In the genomic region with DNA sequence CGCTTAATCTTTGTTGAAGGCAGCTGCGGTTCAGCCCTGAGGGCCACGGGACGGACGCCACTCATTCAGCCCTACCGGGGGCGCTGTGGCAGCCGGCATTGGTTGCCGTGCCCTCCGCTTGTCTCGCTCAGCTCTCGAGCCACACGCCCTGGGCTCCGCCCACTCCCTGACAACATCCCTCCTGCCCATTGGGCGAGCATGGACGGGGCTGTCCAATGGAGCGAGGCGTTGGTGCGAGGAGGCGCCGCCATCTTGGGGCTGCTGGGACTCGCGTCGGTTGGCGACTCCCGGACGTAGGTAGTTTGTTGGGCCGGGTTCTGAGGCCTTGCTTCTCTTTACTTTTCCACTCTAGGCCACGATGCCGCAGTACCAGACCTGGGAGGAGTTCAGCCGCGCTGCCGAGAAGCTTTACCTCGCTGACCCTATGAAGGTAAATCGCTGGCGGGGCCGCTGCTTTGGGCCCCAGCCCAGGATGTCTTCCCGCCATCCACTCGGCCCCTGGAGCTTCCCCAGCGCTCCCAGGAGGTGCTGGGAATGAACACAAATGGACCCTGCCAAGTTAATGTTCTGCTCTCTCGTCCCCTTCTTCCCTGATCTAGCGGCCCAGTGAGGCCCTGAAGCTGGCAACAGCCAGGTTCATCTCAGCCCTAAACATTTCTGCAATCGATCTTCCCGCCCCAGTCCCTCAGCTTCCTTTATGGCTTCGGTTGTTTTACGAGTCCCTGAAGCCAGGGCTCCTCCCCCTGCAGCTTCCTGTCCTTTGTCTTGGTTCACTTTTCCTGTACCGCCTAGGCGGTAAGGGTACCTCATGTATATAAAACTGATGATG, we compare ENCODE assay signal across 8 cellular contexts. TPM values are rescaled to one million over a fixed set of nuclear protein-coding genes. Genes with fewer than 3 reads are reported as not detected.
DNase-seq lines count a peak whose midpoint lies in the region; ATAC-seq and TF ChIP-seq lines count a peak whose summit lies in the region.

A gene with protein sequence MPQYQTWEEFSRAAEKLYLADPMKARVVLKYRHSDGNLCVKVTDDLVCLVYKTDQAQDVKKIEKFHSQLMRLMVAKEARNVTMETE (plus strand): TSS at position 244 of the 829 bp plus-strand sequence. CDS start 115 bp downstream, at position 359.

- H3K27me3 ChIP-seq in GM23248 (replicated peaks; ENCODE audit: insufficient read depth) (no peaks in the 10 kb centered on the region), fibroblast of lung (ENCODE audit: control insufficient read depth, insufficient read depth, low read length) (no peaks in the 10 kb centered on the region)
- H3K27me3 ChIP-seq in naive thymus-derived CD4-positive, alpha-beta T cell (ENCODE audit: control insufficient read depth in 2 of 2, insufficient read depth in 2 of 2, low read length in 2 of 2), result no peaks in the 10 kb centered on the region

- no peaks in the 10 kb centered on the region for H3K27me3 Mint-ChIP-seq in activated T-helper 1 cell treated with anti-CD3 and anti-CD28 coated beads, Interleukin-12 subunit alpha, Interleukin-12 subunit beta, Interleukin-2, Interleukin-4 antibody, amounts not matched to agents 30 ng/mL and 10 ng/mL and 1 ng/mL, durations not matched to agents 14 hours and 24 hours and 36 hours (ENCODE audit: insufficient read depth)
- no peaks in the 10 kb centered on the region for H3K27me3 Mint-ChIP-seq in naive thymus-derived CD4-positive, alpha-beta T cell
- H3K27me3 Mint-ChIP-seq in stimulated activated naive B cell treated with anti-CD40 and anti-IgM and Interleukin-4, amounts not matched to agents 10 μg/mL and 1 μg/mL and 100 μg/mL, for 72 hours, result no peaks in the 10 kb centered on the region

- POLR2A ChIA-PET in naive thymus-derived CD4-positive, alpha-beta T cell (lab: Charles Lee), result interaction anchor here (0.6 to 4.0 kb wide), 57 partner anchors 8 to 1542 kb away, joined by 3 to 54 read pairs (median 5); a partner anchor contains a TSS

- CTCF ChIA-PET in naive thymus-derived CD4-positive, alpha-beta T cell (lab: Charles Lee), result interaction anchor here (0.7 to 2.5 kb wide), 15 partner anchors 15 to 348 kb away, joined by 3 to 14 read pairs (median 3); a partner anchor contains a TSS

- DNase-seq in EH (ENCODE audit: low read depth), result peak; percentile 98
- peak; percentile 100 for DNase-seq in GM23248
- peak; percentile 98 for DNase-seq in Kasumi-1 (lab: John Stamatoyannopoulos, UW)
- peak; percentile 98 for DNase-seq in RKO (ENCODE audit: low spot score)
- DNase-seq in activated T-helper 1 cell treated with anti-CD3 and anti-CD28 coated beads, Interleukin-12 subunit alpha, Interleukin-12 subunit beta, Interleukin-2, Interleukin-4 antibody, amounts not matched to agents 30 ng/mL and 10 ng/mL and 1 ng/mL, durations not matched to agents 14 hours and 24 hours and 36 hours (ENCODE audit: low spot score), result peak; percentile 99
- DNase-seq in fibroblast of lung (ENCODE audit: low read depth in 2 of 2), result peak; percentile 97
- DNase-seq in naive thymus-derived CD4-positive, alpha-beta T cell, result peak; percentile 97 to 100 (median 99)
- DNase-seq in stimulated activated naive B cell treated with anti-CD40 and anti-IgM and Interleukin-4, amounts not matched to agents 10 μg/mL and 1 μg/mL and 100 μg/mL, for 72 hours, result peak; percentile 99

- H3K36me3 ChIP-seq in GM23248 (ENCODE audit: low read depth), result no peaks in the 10 kb centered on the region
- H3K36me3 ChIP-seq in fibroblast of lung (ENCODE audit: control insufficient read depth, insufficient read depth, low read length), result peaks cover 2% of the 10 kb centered on the region
- H3K36me3 ChIP-seq in naive thymus-derived CD4-positive, alpha-beta T cell (ENCODE audit: control insufficient read depth in 2 of 3, insufficient read depth in 3 of 3, low read length in 3 of 3), result no peaks in the 10 kb centered on the region

- peak; percentile 98 for ATAC-seq in naive thymus-derived CD4-positive, alpha-beta T cell
- ATAC-seq in stimulated activated naive B cell treated with anti-CD40 and anti-IgM and Interleukin-4, amounts not matched to agents 10 μg/mL and 1 μg/mL and 100 μg/mL, for 72 hours (replicated peaks), result peak; percentile 98 to 99

- H3K4me1 Mint-ChIP-seq in activated T-helper 1 cell treated with anti-CD3 and anti-CD28 coated beads, Interleukin-12 subunit alpha, Interleukin-12 subunit beta, Interleukin-2, Interleukin-4 antibody, amounts not matched to agents 30 ng/mL and 10 ng/mL and 1 ng/mL, durations not matched to agents 14 hours and 24 hours and 36 hours (ENCODE audit: low read depth), result peaks cover 30% of the 10 kb centered on the region
- peaks cover 18 to 54% (median 36%) of the 10 kb centered on the region in 7 donors for H3K4me1 Mint-ChIP-seq in naive thymus-derived CD4-positive, alpha-beta T cell
- peaks cover 19% of the 10 kb centered on the region in 2 donors for H3K4me1 Mint-ChIP-seq in stimulated activated naive B cell treated with anti-CD40 and anti-IgM and Interleukin-4, amounts not matched to agents 10 μg/mL and 1 μg/mL and 100 μg/mL, for 72 hours

- H3K79me2 ChIP-seq in GM23248 (ENCODE audit: insufficient read depth) (peaks cover 53% of the 10 kb centered on the region), fibroblast of lung (ENCODE audit: control insufficient read depth, insufficient read depth, low read length) (peaks cover 48% of the 10 kb centered on the region)

- in situ Hi-C loops in GM23248 (cut with MboI), result loop anchor here (10.0 kb wide), 2 partner anchors 233 to 303 kb away; no protein-coding TSS in a partner anchor

- H4K20me1 ChIP-seq in GM23248 (ENCODE audit: insufficient read depth) (0 out of 2 replicates have a peak, but pooled peaks cover 1% of the 10 kb centered on the region), fibroblast of lung (ENCODE audit: control insufficient read depth, extremely low read depth, insufficient read depth, low read length) (no peaks in the 10 kb centered on the region)

- H3K4me3 Mint-ChIP-seq in activated T-helper 1 cell treated with anti-CD3 and anti-CD28 coated beads, Interleukin-12 subunit alpha, Interleukin-12 subunit beta, Interleukin-2, Interleukin-4 antibody, amounts not matched to agents 30 ng/mL and 10 ng/mL and 1 ng/mL, durations not matched to agents 14 hours and 24 hours and 36 hours, result no peak within 1 kb of the TSS
- no peak within 1 kb of the TSS for H3K4me3 Mint-ChIP-seq in naive thymus-derived CD4-positive, alpha-beta T cell
- no peak within 1 kb of the TSS for H3K4me3 Mint-ChIP-seq in stimulated activated naive B cell treated with anti-CD40 and anti-IgM and Interleukin-4, amounts not matched to agents 10 μg/mL and 1 μg/mL and 100 μg/mL, for 72 hours

- peaks cover 17% of the 10 kb centered on the region for H3K36me3 Mint-ChIP-seq in activated T-helper 1 cell treated with anti-CD3 and anti-CD28 coated beads, Interleukin-12 subunit alpha, Interleukin-12 subunit beta, Interleukin-2, Interleukin-4 antibody, amounts not matched to agents 30 ng/mL and 10 ng/mL and 1 ng/mL, durations not matched to agents 14 hours and 24 hours and 36 hours (ENCODE audit: low read depth)
- H3K36me3 Mint-ChIP-seq in naive thymus-derived CD4-positive, alpha-beta T cell, result peaks cover 5 to 18% (median 14%) of the 10 kb centered on the region in 5 donors
- H3K36me3 Mint-ChIP-seq in stimulated activated naive B cell treated with anti-CD40 and anti-IgM and Interleukin-4, amounts not matched to agents 10 μg/mL and 1 μg/mL and 100 μg/mL, for 72 hours, result peaks cover 6 to 22% of the 10 kb centered on the region in 2 donors

- peak within 1 kb of the TSS; percentile 99 for H3K9ac ChIP-seq in GM23248
- peak within 1 kb of the TSS; percentile 93 for H3K9ac ChIP-seq in fibroblast of lung (ENCODE audit: insufficient read depth, low read length)

- WGBS in GM23248 (ENCODE audit: low coverage in 1 of 2, low lambda C conversion rate in 2 of 2, missing lambda C conversion rate in 2 of 2), 2 experiments, result 0% methylated on average over 46 to 48 of the region's 48 CpGs

- H3K4me1 ChIP-seq in GM23248 (ENCODE audit: insufficient read depth) (peaks cover 31% of the 10 kb centered on the region), fibroblast of lung (ENCODE audit: control insufficient read depth, extremely low read depth, insufficient read depth, low read length) (no peaks in the 10 kb centered on the region)
- H3K4me1 ChIP-seq in naive thymus-derived CD4-positive, alpha-beta T cell (ENCODE audit: control insufficient read depth in 2 of 2, insufficient read depth in 2 of 2, low read length in 2 of 2), result peaks cover 22 to 51% of the 10 kb centered on the region in 2 donors

- no peak within 1 kb of the TSS for H3K27ac Mint-ChIP-seq in activated T-helper 1 cell treated with anti-CD3 and anti-CD28 coated beads, Interleukin-12 subunit alpha, Interleukin-12 subunit beta, Interleukin-2, Interleukin-4 antibody, amounts not matched to agents 30 ng/mL and 10 ng/mL and 1 ng/mL, durations not matched to agents 14 hours and 24 hours and 36 hours
- H3K27ac Mint-ChIP-seq in naive thymus-derived CD4-positive, alpha-beta T cell, result no peak within 1 kb of the TSS
- no peak within 1 kb of the TSS for H3K27ac Mint-ChIP-seq in stimulated activated naive B cell treated with anti-CD40 and anti-IgM and Interleukin-4, amounts not matched to agents 10 μg/mL and 1 μg/mL and 100 μg/mL, for 72 hours

- no peaks in the 10 kb centered on the region for H3K9me3 Mint-ChIP-seq in activated T-helper 1 cell treated with anti-CD3 and anti-CD28 coated beads, Interleukin-12 subunit alpha, Interleukin-12 subunit beta, Interleukin-2, Interleukin-4 antibody, amounts not matched to agents 30 ng/mL and 10 ng/mL and 1 ng/mL, durations not matched to agents 14 hours and 24 hours and 36 hours
- H3K9me3 Mint-ChIP-seq in naive thymus-derived CD4-positive, alpha-beta T cell, result peaks cover 0 to 2% (median 0%) of the 10 kb centered on the region in 11 donors
- H3K9me3 Mint-ChIP-seq in stimulated activated naive B cell treated with anti-CD40 and anti-IgM and Interleukin-4, amounts not matched to agents 10 μg/mL and 1 μg/mL and 100 μg/mL, for 72 hours, result no peaks in the 10 kb centered on the region

- H3K4me3 ChIP-seq in GM23248, result peak within 1 kb of the TSS; percentile 100
- H3K4me3 ChIP-seq in fibroblast of lung (replicated peaks in 1 of 4; ENCODE audit: control extremely low read depth in 1 of 4, insufficient read depth in 1 of 4, low read depth in 3 of 4, low read length in 4 of 4), result peak within 1 kb of the TSS; percentile 64 to 99 (median 90)
- H3K4me3 ChIP-seq in naive thymus-derived CD4-positive, alpha-beta T cell (ENCODE audit: low read length), result peak within 1 kb of the TSS; percentile 94

- peaks cover 10% of the 10 kb centered on the region for H3F3A ChIP-seq in GM23248 (ENCODE audit: insufficient read depth)

- H3K4me2 ChIP-seq in GM23248 (ENCODE audit: unreplicated experiment) (peak within 1 kb of the TSS; percentile 99), fibroblast of lung (ENCODE audit: extremely low read depth, insufficient read depth, low read length) (peak within 1 kb of the TSS; percentile 94)

- no peaks in the 10 kb centered on the region for H3K9me2 ChIP-seq in GM23248 (ENCODE audit: insufficient read depth)

- H3K27ac ChIP-seq in GM23248, result peak within 1 kb of the TSS; percentile 94
- peak within 1 kb of the TSS; percentile 94 for H3K27ac ChIP-seq in fibroblast of lung (ENCODE audit: insufficient read depth, low read length)
- H3K27ac ChIP-seq in naive thymus-derived CD4-positive, alpha-beta T cell (ENCODE audit: low read depth, low read length), result peak within 1 kb of the TSS; percentile 97

- intact Hi-C loops in activated T-helper 1 cell treated with anti-CD3 and anti-CD28 coated beads, Interleukin-12 subunit alpha, Interleukin-12 subunit beta, Interleukin-2, Interleukin-4 antibody, amounts not matched to agents 30 ng/mL and 10 ng/mL and 1 ng/mL, durations not matched to agents 14 hours and 24 hours and 36 hours (cut with micrococcal nuclease), result loop anchor here (1.0 to 10.0 kb wide), 12 partner anchors 33 to 627 kb away; a partner anchor contains a TSS
- intact Hi-C loops in naive thymus-derived CD4-positive, alpha-beta T cell (cut with micrococcal nuclease), result loop anchor here (1.0 to 10.0 kb wide), 22 partner anchors 33 to 1165 kb away; a partner anchor contains a TSS

- TF ChIP-seq CTCF in fibroblast of lung (conservative IDR thresholded peaks at IDR 0.05 in 1 of 2, IDR thresholded peaks at IDR 0.05 in 1 of 2; ENCODE audit: low read depth in 1 of 2, low read length in 2 of 2), result peak; percentile 77 to 90

- H2AFZ ChIP-seq in GM23248, result peak within 1 kb of the TSS; percentile 99
- H2AFZ ChIP-seq in fibroblast of lung (ENCODE audit: low read length), result peak within 1 kb of the TSS; percentile 96

- H3K9me3 ChIP-seq in GM23248 (ENCODE audit: low read depth), result no peaks in the 10 kb centered on the region
- no peaks in the 10 kb centered on the region for H3K9me3 ChIP-seq in fibroblast of lung (ENCODE audit: control insufficient read depth, insufficient read depth, low read depth, low read length)
- no peaks in the 10 kb centered on the region for H3K9me3 ChIP-seq in naive thymus-derived CD4-positive, alpha-beta T cell (ENCODE audit: control insufficient read depth in 2 of 3, low read length in 3 of 3)

RNA-seq across cellular contexts. Expression of the gene that starts here (rescaled TPM):
- 321 and 446 TPM in 2 replicates for total RNA-seq in GM23248 (2014; rRNA removed; shearing (Covaris generic))
- 415 and 419 TPM in 2 replicates for polyA plus RNA-seq in GM23248 (2016; fragmentation: Nextera tagmentation; extraction: Ambion mirVana)
- 230 and 233 TPM in 2 replicates for total RNA-seq in activated T-helper 1 cell treated with anti-CD3 and anti-CD28 coated beads, Interleukin-12 subunit alpha, Interleukin-12 subunit beta, Interleukin-2, Interleukin-4 antibody, amounts not matched to agents 30 ng/mL and 10 ng/mL and 1 ng/mL, durations not matched to agents 14 hours and 24 hours and 36 hours
- 159 and 202 TPM in 2 replicates for total RNA-seq in fibroblast of lung
- polyA plus RNA-seq in fibroblast of lung, result 442 and 452 TPM in 2 replicates
- 264 and 270 TPM in 2 replicates for polyA plus RNA-seq in fibroblast of lung (2012)
- polyA minus RNA-seq in fibroblast of lung (ENCODE audit: low replicate concordance), result 45.2 and 91.4 TPM in 2 replicates
- 100 to 1,000 TPM in 3 of 5 experiments, 10 to 100 TPM in 2; 76.1 to 193 (median 145) TPM for total RNA-seq in naive thymus-derived CD4-positive, alpha-beta T cell
- 100 to 1,000 TPM; 179 to 349 TPM for polyA plus RNA-seq in naive thymus-derived CD4-positive, alpha-beta T cell

Comparison
In these comparisons a context has a peak if more than half of its experiments do, and no peak if none do; other contexts are left out.
1. Peak in every context shown above with its lines: DNase-seq, ATAC-seq, H3K4me3 ChIP-seq and H3K27ac ChIP-seq.